In genomic region chr15:40238927-40239591, GRCh38 we compare ENCODE assay signal across 8 cellular contexts. TPM values are rescaled to one million over a fixed set of nuclear protein-coding genes. Genes with fewer than 3 reads are reported as not detected.
DNase-seq lines count a peak whose midpoint lies in the region; ATAC-seq and TF ChIP-seq lines count a peak whose summit lies in the region.

Gene PAK6, plus strand, starts transcription at chr15:40239063. Its CDS starts 25,723 bp downstream, at chr15:40264786.

- H3K4me1 Mint-ChIP-seq in activated naive CD8-positive, alpha-beta T cell treated with anti-CD3 and anti-CD28 coated beads for 36 hours, result peaks cover 5% of the 10 kb centered on the region
- H3K4me1 Mint-ChIP-seq in progenitor cell of endocrine pancreas (ENCODE audit: low read depth), result peaks cover 9% of the 10 kb centered on the region

- TF ChIP-seq CTCF in progenitor cell of endocrine pancreas (IDR thresholded peaks at IDR 0.05; ENCODE audit: unreplicated experiment), result no peak

- no peak within 1 kb of the TSS for H3K4me3 Mint-ChIP-seq in activated naive CD8-positive, alpha-beta T cell treated with anti-CD3 and anti-CD28 coated beads for 36 hours
- H3K4me3 Mint-ChIP-seq in progenitor cell of endocrine pancreas (ENCODE audit: low read depth), result peak within 1 kb of the TSS; percentile 64

- no peak within 1 kb of the TSS for H3K27ac Mint-ChIP-seq in activated naive CD8-positive, alpha-beta T cell treated with anti-CD3 and anti-CD28 coated beads for 36 hours
- H3K27ac Mint-ChIP-seq in progenitor cell of endocrine pancreas, result peak within 1 kb of the TSS; percentile 56

- intact Hi-C loops in left cardiac atrium (cut with DNase I), result no loop called here

- ATAC-seq in left cardiac atrium, result peak; percentile 82 to 93
- ATAC-seq in GM21447 (IDR thresholded peaks at IDR 0.05; ENCODE audit: unreplicated experiment), result no peak

- H3K27me3 Mint-ChIP-seq in activated naive CD8-positive, alpha-beta T cell treated with anti-CD3 and anti-CD28 coated beads for 36 hours, result peaks cover 31% of the 10 kb centered on the region
- peaks cover 9% of the 10 kb centered on the region for H3K27me3 Mint-ChIP-seq in progenitor cell of endocrine pancreas

- no peaks in the 10 kb centered on the region for H3K36me3 Mint-ChIP-seq in activated naive CD8-positive, alpha-beta T cell treated with anti-CD3 and anti-CD28 coated beads for 36 hours
- no peaks in the 10 kb centered on the region for H3K36me3 Mint-ChIP-seq in progenitor cell of endocrine pancreas (ENCODE audit: insufficient read depth)

- H3K9me3 Mint-ChIP-seq in activated naive CD8-positive, alpha-beta T cell treated with anti-CD3 and anti-CD28 coated beads for 36 hours, result no peaks in the 10 kb centered on the region
- no peaks in the 10 kb centered on the region for H3K9me3 Mint-ChIP-seq in progenitor cell of endocrine pancreas (ENCODE audit: low read depth)

- DNase-seq in NOMO-1 treated with DMSO at 0.1 percent for 48 hours (lab: John Stamatoyannopoulos, UW; ENCODE audit: unreplicated experiment) (peak; percentile 27), NOMO-1 treated with dmso at 0.1 percent for 144 hours (lab: John Stamatoyannopoulos, UW; ENCODE audit: unreplicated experiment) (no peak), NCI-H2196 treated with DMSO at 0.1 percent for 48 hours (lab: John Stamatoyannopoulos, UW; ENCODE audit: unreplicated experiment) (peak; percentile 9), left cardiac atrium (peak; percentile 43), progenitor cell of endocrine pancreas (ENCODE audit: low spot score, unreplicated experiment) (peak; percentile 61), KG1 (lab: John Stamatoyannopoulos, UW) (no peak)
- DNase-seq in activated naive CD8-positive, alpha-beta T cell treated with anti-CD3 and anti-CD28 coated beads for 36 hours, result peak; percentile 54

RNA-seq across cellular contexts. Expression of gene PAK6, which starts in this region (rescaled TPM):
- total RNA-seq in activated naive CD8-positive, alpha-beta T cell treated with anti-CD3 and anti-CD28 coated beads for 36 hours, result under 1 TPM; 0.18 to 0.35 TPM
- total RNA-seq in left cardiac atrium (10 to 100 TPM in 1 of 2 donors, 1 to 10 TPM in 1; 6.8 to 10.1 TPM), progenitor cell of endocrine pancreas (13.2 and 13.8 TPM in 2 replicates)

Comparison
In these comparisons a context has a peak if more than half of its experiments do, and no peak if none do; other contexts are left out.
1. RNA of gene PAK6 (total RNA-seq): 13.2 to 13.8 TPM in progenitor cell of endocrine pancreas and 6.8 to 10.1 TPM in left cardiac atrium; 0.18 to 0.35 TPM in activated naive CD8-positive, alpha-beta T cell treated with anti-CD3 and anti-CD28 coated beads for 36 hours; every median in the first group is over 4 times any median in the second.
2. DNase-seq: peak in NOMO-1 treated with DMSO at 0.1 percent for 48 hours (single experiment), NCI-H2196 treated with DMSO at 0.1 percent for 48 hours (single experiment), left cardiac atrium (single experiment) and progenitor cell of endocrine pancreas (single experiment); none in NOMO-1 treated with dmso at 0.1 percent for 144 hours (single experiment) and KG1 (single experiment).
3. Peak in DNase-seq in activated naive CD8-positive, alpha-beta T cell treated with anti-CD3 and anti-CD28 coated beads for 36 hours; RNA of the gene not detected or under 1 TPM.